18 cellular contexts compared by ENCODE assay signal in genomic region chr2:201600906-201601305, GRCh38.
"Had no signal": no experiment of that assay in that cellular context is flagged by ENCODE, and none has a peak within 500 bp of the region (broad histone marks: within the 10 kb centered on the region; RNA-seq: fewer than 3 reads in every experiment).

No MANE protein-coding gene starts in this region.

- H3K4me3 Mint-ChIP-seq: nephron progenitor cell; stimulated activated naive CD8-positive, alpha-beta T cell treated with anti-CD3 and anti-CD28 coated beads, Interleukin-15, Interleukin-2, amounts not matched to agents 100 ng/mL and 50 ng/mL, for 24 hours; T-helper 1 cell treated with Interleukin-12 subunit alpha and Interleukin-12 subunit beta and Interleukin-4 antibody, amounts not matched to agents 30 μg/mL and 1 μg/mL, for 36 hours; WTC11 had no signal

- H3K4me1 ChIP-seq: left ventricle myocardium inferior, pancreas, psoas muscle, tibial artery had no signal

- H3K36me3 Mint-ChIP-seq: WTC11 had no signal

- H3K4me3 ChIP-seq: adrenal gland, left ventricle myocardium inferior, pancreas, psoas muscle, tibial artery had no signal

- ATAC-seq: activated naive CD4-positive, alpha-beta T cell treated with anti-CD3 and anti-CD28 coated beads, Interleukin-2, amount 50 U/mL, for 72 hours; pancreas; psoas muscle; right cardiac atrium; WTC11 had no signal

- H3K36me3 ChIP-seq: adrenal gland, left ventricle myocardium inferior, pancreas, tibial artery had no signal

- H3K9me3 ChIP-seq: adrenal gland, pancreas, psoas muscle had no signal

- H3K27ac ChIP-seq: adrenal gland, left ventricle myocardium inferior, pancreas, psoas muscle, tibial artery had no signal

- H3K4me1 Mint-ChIP-seq: nephron progenitor cell, WTC11 had no signal

- H3K27me3 ChIP-seq: adrenal gland, pancreas, tibial artery had no signal

- DNase-seq: activated gamma-delta T cell treated with Interleukin-2 at 50 U/mL for 16 hours; activated T-cell treated with anti-CD3 and anti-CD28 coated beads, Interleukin-2, amount 50 U/mL, for 1 hour; adrenal gland; foreskin fibroblast; kidney; left ventricle myocardium inferior; nephron progenitor cell; pancreas; psoas muscle; right cardiac atrium; stimulated activated CD4-positive, alpha-beta T cell treated with anti-CD3 and anti-CD28 coated beads, Interleukin-4, amount 100 ng/mL, for 24 hours; substantia nigra; T1000; tibial artery had no signal

- FAIRE-seq: kidney, pancreas had no signal

- H3K27ac Mint-ChIP-seq: activated naive CD4-positive, alpha-beta T cell treated with anti-CD3 and anti-CD28 coated beads, Interleukin-2, amount 50 U/mL, for 72 hours; nephron progenitor cell; stimulated activated naive CD8-positive, alpha-beta T cell treated with anti-CD3 and anti-CD28 coated beads, Interleukin-15, Interleukin-2, amounts not matched to agents 100 ng/mL and 50 ng/mL, for 24 hours; T-helper 1 cell treated with Interleukin-12 subunit alpha and Interleukin-12 subunit beta and Interleukin-4 antibody, amounts not matched to agents 30 μg/mL and 1 μg/mL, for 36 hours; WTC11 had no signal
